In genomic region chr6:111291334-111291705, GRCh38 we compare ENCODE assay signal across 10 cellular contexts.
DNase-seq lines count a peak whose midpoint lies in the region; ATAC-seq lines count a peak whose summit lies in the region.
"Had no signal": no experiment of that assay in that cellular context is flagged by ENCODE, and none has a peak within 500 bp of the region (broad histone marks: within the 10 kb centered on the region; RNA-seq: fewer than 3 reads in every experiment).

No MANE protein-coding gene starts in this region.

- H3K27ac Mint-ChIP-seq in activated naive CD4-positive, alpha-beta T cell treated with anti-CD3 and anti-CD28 coated beads, Interleukin-2, amount 50 U/mL, for 72 hours = peak overlapping the region; percentile 32 to 53
- no peak overlapping the region for H3K27ac Mint-ChIP-seq in activated naive CD4-positive, alpha-beta T cell treated with anti-CD3 and anti-CD28 coated beads, Interleukin-2, amount 10 ng/mL, durations not matched to agents 7 days and 5 days
- peak overlapping the region; percentile 28 for H3K27ac Mint-ChIP-seq in activated T-helper 17 cell treated with anti-CD3 and anti-CD28 coated beads, Interleukin-2, amount 50 U/mL, for 72 hours
- no peak overlapping the region for H3K27ac Mint-ChIP-seq in stimulated activated naive CD8-positive, alpha-beta T cell treated with anti-CD3 and anti-CD28 coated beads, Interleukin-15, amount 100 ng/mL, for 72 hours
- H3K27ac Mint-ChIP-seq: WTC11 had no signal

- peaks cover 23% of the 10 kb centered on the region for H3K4me1 Mint-ChIP-seq in activated naive CD4-positive, alpha-beta T cell treated with anti-CD3 and anti-CD28 coated beads, Interleukin-2, amount 10 ng/mL, durations not matched to agents 7 days and 5 days
- peaks cover 17% of the 10 kb centered on the region for H3K4me1 Mint-ChIP-seq in activated T-helper 17 cell treated with anti-CD3 and anti-CD28 coated beads, Interleukin-2, amount 50 U/mL, for 72 hours
- peaks cover 36% of the 10 kb centered on the region for H3K4me1 Mint-ChIP-seq in stimulated activated naive CD8-positive, alpha-beta T cell treated with anti-CD3 and anti-CD28 coated beads, Interleukin-15, amount 100 ng/mL, for 72 hours

- DNase-seq in activated naive CD4-positive, alpha-beta T cell treated with anti-CD3 and anti-CD28 coated beads, Interleukin-2, amount 50 U/mL, for 72 hours (ENCODE audit: low spot score in 2 of 2) = no peak
- no peak for DNase-seq in activated naive CD4-positive, alpha-beta T cell treated with anti-CD3 and anti-CD28 coated beads, Interleukin-2, amount 10 ng/mL, durations not matched to agents 7 days and 5 days
- DNase-seq in stimulated activated naive CD8-positive, alpha-beta T cell treated with anti-CD3 and anti-CD28 coated beads, Interleukin-15, amount 100 ng/mL, for 72 hours = no peak
- DNase-seq in NCI-H1436 (lab: John Stamatoyannopoulos, UW) (no peak), ACHN (no peak)
- no peak for DNase-seq in activated T-cell treated with anti-CD3 and anti-CD28 coated beads, Interleukin-2, amount 50 U/mL, for 1 hour
- DNase-seq: midbrain had no signal

- no peak overlapping the region for H3K4me3 Mint-ChIP-seq in activated naive CD4-positive, alpha-beta T cell treated with anti-CD3 and anti-CD28 coated beads, Interleukin-2, amount 10 ng/mL, durations not matched to agents 7 days and 5 days
- H3K4me3 Mint-ChIP-seq in activated T-helper 17 cell treated with anti-CD3 and anti-CD28 coated beads, Interleukin-2, amount 50 U/mL, for 72 hours = no peak overlapping the region
- no peak overlapping the region for H3K4me3 Mint-ChIP-seq in stimulated activated naive CD8-positive, alpha-beta T cell treated with anti-CD3 and anti-CD28 coated beads, Interleukin-15, amount 100 ng/mL, for 72 hours
- H3K4me3 Mint-ChIP-seq: WTC11 had no signal

- CTCF ChIA-PET in activated naive CD4-positive, alpha-beta T cell treated with anti-CD3 and anti-CD28 coated beads, Interleukin-2, amount 10 ng/mL, durations not matched to agents 7 days and 5 days (lab: Charles Lee) = no interaction called here

- ATAC-seq in activated naive CD4-positive, alpha-beta T cell treated with anti-CD3 and anti-CD28 coated beads, Interleukin-2, amount 50 U/mL, for 72 hours = peak in 1 of 2 donors; percentile 44
- peak; percentile 31 for ATAC-seq in HG02870 (IDR thresholded peaks at IDR 0.05; ENCODE audit: unreplicated experiment)
- ATAC-seq in activated T-helper 17 cell treated with anti-CD3 and anti-CD28 coated beads, Interleukin-2, amount 50 U/mL, for 72 hours (replicated peaks) = peak; percentile 23
- peak; percentile 33 for ATAC-seq in stimulated activated naive CD8-positive, alpha-beta T cell treated with anti-CD3 and anti-CD28 coated beads, Interleukin-15, amount 100 ng/mL, for 72 hours
- ATAC-seq: WTC11 had no signal

- H3K27me3 Mint-ChIP-seq in activated naive CD4-positive, alpha-beta T cell treated with anti-CD3 and anti-CD28 coated beads, Interleukin-2, amount 10 ng/mL, durations not matched to agents 7 days and 5 days = no peaks in the 10 kb centered on the region
- no peaks in the 10 kb centered on the region for H3K27me3 Mint-ChIP-seq in activated T-helper 17 cell treated with anti-CD3 and anti-CD28 coated beads, Interleukin-2, amount 50 U/mL, for 72 hours
- no peaks in the 10 kb centered on the region for H3K27me3 Mint-ChIP-seq in stimulated activated naive CD8-positive, alpha-beta T cell treated with anti-CD3 and anti-CD28 coated beads, Interleukin-15, amount 100 ng/mL, for 72 hours

- in situ Hi-C loops in ACHN (cut with HindIII; ENCODE audit: low pct_ligation_motif_present, low pct_unique_long_range_greater_than_20kb, low sequenced_read_pairs) = no loop called here

- H3K9me3 Mint-ChIP-seq in activated naive CD4-positive, alpha-beta T cell treated with anti-CD3 and anti-CD28 coated beads, Interleukin-2, amount 50 U/mL, for 72 hours = no peaks in the 10 kb centered on the region
- no peaks in the 10 kb centered on the region for H3K9me3 Mint-ChIP-seq in activated naive CD4-positive, alpha-beta T cell treated with anti-CD3 and anti-CD28 coated beads, Interleukin-2, amount 10 ng/mL, durations not matched to agents 7 days and 5 days
- no peaks in the 10 kb centered on the region for H3K9me3 Mint-ChIP-seq in activated T-helper 17 cell treated with anti-CD3 and anti-CD28 coated beads, Interleukin-2, amount 50 U/mL, for 72 hours
- H3K9me3 Mint-ChIP-seq in stimulated activated naive CD8-positive, alpha-beta T cell treated with anti-CD3 and anti-CD28 coated beads, Interleukin-15, amount 100 ng/mL, for 72 hours = no peaks in the 10 kb centered on the region
- H3K9me3 Mint-ChIP-seq: WTC11 had no signal

- peaks cover 0 to 6% of the 10 kb centered on the region in 2 donors for H3K36me3 Mint-ChIP-seq in activated naive CD4-positive, alpha-beta T cell treated with anti-CD3 and anti-CD28 coated beads, Interleukin-2, amount 50 U/mL, for 72 hours
- H3K36me3 Mint-ChIP-seq in activated naive CD4-positive, alpha-beta T cell treated with anti-CD3 and anti-CD28 coated beads, Interleukin-2, amount 10 ng/mL, durations not matched to agents 7 days and 5 days = peaks cover 3% of the 10 kb centered on the region
- no peaks in the 10 kb centered on the region for H3K36me3 Mint-ChIP-seq in activated T-helper 17 cell treated with anti-CD3 and anti-CD28 coated beads, Interleukin-2, amount 50 U/mL, for 72 hours (ENCODE audit: low read depth)

Comparison
In these comparisons a context has a peak if more than half of its experiments do, and no peak if none do; other contexts are left out.
1. H3K27ac Mint-ChIP-seq: peak in activated naive CD4-positive, alpha-beta T cell treated with anti-CD3 and anti-CD28 coated beads, Interleukin-2, amount 50 U/mL, for 72 hours (2 of 2) and activated T-helper 17 cell treated with anti-CD3 and anti-CD28 coated beads, Interleukin-2, amount 50 U/mL, for 72 hours (single experiment); none in activated naive CD4-positive, alpha-beta T cell treated with anti-CD3 and anti-CD28 coated beads, Interleukin-2, amount 10 ng/mL, durations not matched to agents 7 days and 5 days (single experiment) and stimulated activated naive CD8-positive, alpha-beta T cell treated with anti-CD3 and anti-CD28 coated beads, Interleukin-15, amount 100 ng/mL, for 72 hours (0 of 2).